ENCODE assay signal across 23 cellular contexts in the genomic region with DNA sequence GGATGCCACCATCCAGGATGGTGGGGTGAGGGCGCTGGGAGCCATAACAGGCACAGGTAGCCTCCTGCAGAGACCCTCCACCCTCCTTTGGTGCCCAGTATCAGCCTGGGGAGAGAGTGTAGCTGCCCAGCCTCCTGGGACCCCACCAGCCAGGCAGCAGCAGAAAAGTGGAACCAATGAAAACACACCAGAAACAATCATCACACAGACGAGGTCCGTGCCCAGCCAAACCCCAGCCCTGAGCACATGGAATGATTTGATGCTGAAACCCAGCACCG.
A peak's percentile ranks its signal among the peaks of the same experiment; 100 is the strongest.
DNase-seq lines count a peak whose midpoint lies in the region; ATAC-seq, FAIRE-seq and TF ChIP-seq lines count a peak whose summit lies in the region.
"Had no signal": no experiment of that assay in that cellular context is flagged by ENCODE, and none has a peak within 500 bp of the region (broad histone marks: within the 10 kb centered on the region; RNA-seq: fewer than 3 reads in every experiment).

No MANE protein-coding gene starts in this region.

- no TSS peak for BruUV-seq in HepG2 (replicated peaks; lab: Mats Ljungman, UMichigan)

- TF ChIP-seq EP300 in HepG2 (IDR thresholded peaks at IDR 0.05; ENCODE audit: low read depth in 2 of 2, low read length in 2 of 2) (no peak), HepG2 (CRISPR knock-in tag; IDR thresholded peaks at IDR 0.05; ENCODE audit: borderline replicate concordance) (no peak)

- H3K4me1 ChIP-seq in right lobe of liver (no peaks in the 10 kb centered on the region), HepG2 (ENCODE audit: insufficient read depth, low read length) (no peaks in the 10 kb centered on the region), colonic mucosa (no peaks in the 10 kb centered on the region)
- H3K4me1 ChIP-seq: BLaER1 had no signal

- H3K27me3 Mint-ChIP-seq in progenitor cell of endocrine pancreas: peaks cover 7% of the 10 kb centered on the region

- no peak overlapping the region for H3K27ac ChIP-seq in right lobe of liver
- H3K27ac ChIP-seq in HepG2 (ENCODE audit: extremely low read length, insufficient read depth, low read length): no peak overlapping the region
- H3K27ac ChIP-seq in colonic mucosa: no peak overlapping the region
- H3K27ac ChIP-seq: BLaER1, KMS-11 had no signal

- H3K79me2 ChIP-seq in HepG2 (ENCODE audit: insufficient read depth, low read length): no peaks in the 10 kb centered on the region

- H3K27me3 ChIP-seq in right lobe of liver (no peaks in the 10 kb centered on the region), HepG2 (ENCODE audit: control insufficient read depth in 1 of 2, insufficient read depth in 2 of 2, low read length in 2 of 2) (peaks cover 2 to 11% of the 10 kb centered on the region in 2 experiments; a peak in 4 of 5 replicates), colonic mucosa (no peaks in the 10 kb centered on the region)
- H3K27me3 ChIP-seq: BLaER1 had no signal

- in situ Hi-C loops in HepG2 (cut with HindIII; ENCODE audit: extremely low pct_ligation_motif_present, low pct_unique_long_range_greater_than_20kb): no loop called here

- POLR2A ChIA-PET in HepG2 (lab: Yijun Ruan, JAX): no interaction called here

- no peak overlapping the region for H3K4me2 ChIP-seq in HepG2 (ENCODE audit: low read depth, low read length)
- H3K4me2 ChIP-seq: BLaER1, KMS-11 had no signal

- H4K20me1 ChIP-seq in HepG2 (ENCODE audit: insufficient read depth, low read length): no peaks in the 10 kb centered on the region
- H4K20me1 ChIP-seq: BLaER1 had no signal

- TF ChIP-seq CTCF in right lobe of liver (IDR thresholded peaks at IDR 0.05): no peak
- no peak for TF ChIP-seq CTCF in HepG2 (CRISPR knock-in tag; IDR thresholded peaks at IDR 0.05)
- TF ChIP-seq CTCF in progenitor cell of endocrine pancreas (IDR thresholded peaks at IDR 0.05; ENCODE audit: unreplicated experiment): no peak
- TF ChIP-seq CTCF in colonic mucosa (IDR thresholded peaks at IDR 0.05): no peak

- H3K4me3 ChIP-seq in right lobe of liver (no peak overlapping the region), HepG2 (replicated peaks in 1 of 3; ENCODE audit: insufficient read depth in 1 of 3, low read depth in 2 of 3, low read length in 3 of 3) (no peak overlapping the region), colonic mucosa (no peak overlapping the region)
- H3K4me3 ChIP-seq: BLaER1 had no signal

- intact Hi-C loops in right lobe of liver (cut with DNase I) (no loop called here), HepG2 (cut with micrococcal nuclease; ENCODE audit: unreplicated experiment) (no loop called here), Right ventricle myocardium superior (cut with DNase I) (loop anchor here (2.0 kb wide), 1 partner anchor 63 kb away; no protein-coding TSS in a partner anchor), colonic mucosa (cut with DNase I) (no loop called here)

- FAIRE-seq in HepG2 (lab: Jason Lieb, UNC): no peak
- FAIRE-seq: A204.1, D721Med, H1 had no signal

- no peak overlapping the region for H3K27ac Mint-ChIP-seq in progenitor cell of endocrine pancreas
- H3K27ac Mint-ChIP-seq: CD4-positive, alpha-beta T cell; IgD-negative memory B cell had no signal

- no peak overlapping the region for H2AFZ ChIP-seq in HepG2 (ENCODE audit: low read length)

- peaks cover 2% of the 10 kb centered on the region for H3K4me1 Mint-ChIP-seq in progenitor cell of endocrine pancreas (ENCODE audit: low read depth)
- H3K4me1 Mint-ChIP-seq: IgD-negative memory B cell had no signal

- TF ChIP-seq POLR2A in right lobe of liver (IDR thresholded peaks at IDR 0.05) (no peak), HepG2 (IDR thresholded peaks at IDR 0.05; ENCODE audit: insufficient read depth in 1 of 2, low read depth in 2 of 2, low read length in 2 of 2) (no peak)

- DNase-seq in right lobe of liver (peak in 2 of 3 donors; percentile 2 to 19), HepG2 (ENCODE audit: low spot score) (no peak), left lobe of liver (ENCODE audit: low spot score) (peak; percentile 16), progenitor cell of endocrine pancreas (ENCODE audit: low spot score, unreplicated experiment) (peak; percentile 6), Right ventricle myocardium superior (no peak), colonic mucosa (no peak)
- DNase-seq: CD4-positive, alpha-beta T cell; MM.1S; NCI-H2029; NCI-H446; NCI-H524 treated with DMSO at 0.1 percent for 48 hours; NCI-H774; PC-3 had no signal

- no peak overlapping the region for H3K4me3 Mint-ChIP-seq in progenitor cell of endocrine pancreas (ENCODE audit: low read depth)
- H3K4me3 Mint-ChIP-seq: CD4-positive, alpha-beta T cell; IgD-negative memory B cell had no signal

- 33% methylated on average over 3 of the region's 4 CpGs for WGBS in right lobe of liver (ENCODE audit: insufficient coverage, low coverage, low lambda C conversion rate, missing lambda C conversion rate)
- WGBS in HepG2 (ENCODE audit: low lambda C conversion rate): 33% methylated on average over 3 of the region's 4 CpGs

- ATAC-seq in right lobe of liver: no peak
- no peak for ATAC-seq in HepG2
- no peak for ATAC-seq in left lobe of liver
- no peak for ATAC-seq in Right ventricle myocardium superior (ENCODE audit: poor library complexity)
- ATAC-seq in GM18520 (IDR thresholded peaks at IDR 0.05; ENCODE audit: unreplicated experiment): no peak
- ATAC-seq in GM18867 (IDR thresholded peaks at IDR 0.05; ENCODE audit: unreplicated experiment): no peak
- ATAC-seq: HCT116, PC-3, Right ventricle myocardium inferior had no signal

- H3K9me3 ChIP-seq in right lobe of liver (no peaks in the 10 kb centered on the region), HepG2 (ENCODE audit: low read length) (no peaks in the 10 kb centered on the region), colonic mucosa (no peaks in the 10 kb centered on the region)
- H3K9me3 ChIP-seq: BLaER1 had no signal

- H3K36me3 Mint-ChIP-seq in progenitor cell of endocrine pancreas (ENCODE audit: insufficient read depth): no peaks in the 10 kb centered on the region
- H3K36me3 Mint-ChIP-seq: IgD-negative memory B cell had no signal

- H3K36me3 ChIP-seq in right lobe of liver (no peaks in the 10 kb centered on the region), HepG2 (replicated peaks in 1 of 2; ENCODE audit: control insufficient read depth in 1 of 2, insufficient read depth in 2 of 2, low read length in 2 of 2) (no peaks in the 10 kb centered on the region), colonic mucosa (no peaks in the 10 kb centered on the region)
- H3K36me3 ChIP-seq: BLaER1 had no signal

- H3K9me3 Mint-ChIP-seq in progenitor cell of endocrine pancreas (ENCODE audit: low read depth): no peaks in the 10 kb centered on the region
- H3K9me3 Mint-ChIP-seq: CD4-positive, alpha-beta T cell had no signal

- no peak overlapping the region for H3K9ac ChIP-seq in HepG2 (ENCODE audit: insufficient read depth, low read depth, low read length)
- H3K9ac ChIP-seq in colonic mucosa (ENCODE audit: low read depth in 2 of 2, low read length in 2 of 2): no peak overlapping the region
- H3K9ac ChIP-seq: BLaER1, KMS-11 had no signal

- CTCF ChIA-PET in HepG2 (lab: Yijun Ruan, JAX; ENCODE audit: low intra/inter-chr PET ratio, low total read pairs): no interaction called here

- TF ChIP-seq RAD21 in HepG2 (CRISPR knock-in tag; IDR thresholded peaks at IDR 0.05): no peak

TF ChIP-seq in HepG2, 621 proteins besides CTCF, POLR2A, EP300 and RAD21 (continues in another document):
- TF ChIP-seq, protein P1, sequence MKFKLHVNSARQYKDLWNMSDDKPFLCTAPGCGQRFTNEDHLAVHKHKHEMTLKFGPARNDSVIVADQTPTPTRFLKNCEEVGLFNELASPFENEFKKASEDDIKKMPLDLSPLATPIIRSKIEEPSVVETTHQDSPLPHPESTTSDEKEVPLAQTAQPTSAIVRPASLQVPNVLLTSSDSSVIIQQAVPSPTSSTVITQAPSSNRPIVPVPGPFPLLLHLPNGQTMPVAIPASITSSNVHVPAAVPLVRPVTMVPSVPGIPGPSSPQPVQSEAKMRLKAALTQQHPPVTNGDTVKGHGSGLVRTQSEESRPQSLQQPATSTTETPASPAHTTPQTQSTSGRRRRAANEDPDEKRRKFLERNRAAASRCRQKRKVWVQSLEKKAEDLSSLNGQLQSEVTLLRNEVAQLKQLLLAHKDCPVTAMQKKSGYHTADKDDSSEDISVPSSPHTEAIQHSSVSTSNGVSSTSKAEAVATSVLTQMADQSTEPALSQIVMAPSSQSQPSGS (CRISPR knock-in tag; IDR thresholded peaks at IDR 0.05): no peak
- no peak for TF ChIP-seq MATR3 (CRISPR knock-in tag; IDR thresholded peaks at IDR 0.05)
- no peak for TF ChIP-seq GMEB2 (CRISPR knock-in tag; IDR thresholded peaks at IDR 0.05; ENCODE audit: low read depth)
- no peak for TF ChIP-seq HDAC2 (CRISPR knock-in tag; IDR thresholded peaks at IDR 0.05)
- TF ChIP-seq ZNF616 (CRISPR knock-in tag; IDR thresholded peaks at IDR 0.05; ENCODE audit: low read depth): no peak
- TF ChIP-seq ZMYM4 (CRISPR knock-in tag; IDR thresholded peaks at IDR 0.05): no peak
- TF ChIP-seq ZNF121 (CRISPR knock-in tag; IDR thresholded peaks at IDR 0.05): no peak
- TF ChIP-seq ZNF460 (CRISPR knock-in tag; IDR thresholded peaks at IDR 0.05; ENCODE audit: borderline replicate concordance): no peak
- no peak for TF ChIP-seq TAF1 (CRISPR knock-in tag; IDR thresholded peaks at IDR 0.05)
- no peak for TF ChIP-seq HDAC1 (CRISPR knock-in tag; IDR thresholded peaks at IDR 0.05)

Comparison
In these comparisons a context has a peak if more than half of its experiments do, and no peak if none do; other contexts are left out.
1. DNase-seq: peak in right lobe of liver (2 of 3), left lobe of liver (single experiment) and progenitor cell of endocrine pancreas (single experiment); none in HepG2 (single experiment), Right ventricle myocardium superior (single experiment) and colonic mucosa (single experiment).